ENCODE assay signal across 10 cellular contexts in genomic region chr3:15330031-15330596, GRCh38. TPM values are rescaled to one million over a fixed set of nuclear protein-coding genes. Genes with fewer than 3 reads are reported as not detected.
A peak's percentile ranks its signal among the peaks of the same experiment; 100 is the strongest.
DNase-seq lines count a peak whose midpoint lies in the region; ATAC-seq, FAIRE-seq and TF ChIP-seq lines count a peak whose summit lies in the region.
"Had no signal": no experiment of that assay in that cellular context is flagged by ENCODE, and none has a peak within 500 bp of the region (broad histone marks: within the 10 kb centered on the region; RNA-seq: fewer than 3 reads in every experiment).

No MANE protein-coding gene starts in this region.

- H3K9me3 ChIP-seq in skeletal muscle tissue (ENCODE audit: control insufficient read depth in 3 of 3, low read length in 3 of 3) (no peaks in the 10 kb centered on the region), HepG2 (ENCODE audit: low read length) (no peaks in the 10 kb centered on the region)

- no peak overlapping the region for H2AFZ ChIP-seq in HepG2 (ENCODE audit: low read length)

- no peaks in the 10 kb centered on the region for H3K36me3 Mint-ChIP-seq in glutamatergic neuron (ENCODE audit: unreplicated experiment)
- peaks cover 4% of the 10 kb centered on the region for H3K36me3 Mint-ChIP-seq in chondrocyte (ENCODE audit: low read depth)

- ATAC-seq in GM21390 (IDR thresholded peaks at IDR 0.05; ENCODE audit: unreplicated experiment) (no peak), HepG2 (no peak)
- ATAC-seq: HCT116 had no signal

- no peak for TF ChIP-seq POLR2A in GM12891 (IDR thresholded peaks at IDR 0.05; ENCODE audit: low read depth, low read length)
- TF ChIP-seq POLR2A in HepG2 (IDR thresholded peaks at IDR 0.05; ENCODE audit: insufficient read depth in 1 of 2, low read depth in 2 of 2, low read length in 2 of 2): no peak

- CTCF ChIA-PET in HepG2 (lab: Yijun Ruan, JAX; ENCODE audit: low intra/inter-chr PET ratio, low total read pairs): no interaction called here

- FAIRE-seq in GM12891 (lab: Jason Lieb, UNC) (no peak), HepG2 (lab: Jason Lieb, UNC) (no peak)

- BruUV-seq in HepG2 (replicated peaks; lab: Mats Ljungman, UMichigan): no TSS peak

- H3K4me3 Mint-ChIP-seq in glutamatergic neuron (ENCODE audit: unreplicated experiment) (peak overlapping the region; percentile 99), chondrocyte (ENCODE audit: unreplicated experiment) (no peak overlapping the region)

- H3K27ac Mint-ChIP-seq in glutamatergic neuron (ENCODE audit: unreplicated experiment) (no peak overlapping the region), chondrocyte (ENCODE audit: unreplicated experiment) (no peak overlapping the region)

- H3K9ac ChIP-seq in skeletal muscle tissue (ENCODE audit: low read depth in 1 of 3, low read length in 3 of 3) (peak overlapping the region; percentile 17 to 91 (median 27)), HepG2 (ENCODE audit: insufficient read depth, low read depth, low read length) (no peak overlapping the region)

- in situ Hi-C loops in HepG2 (cut with HindIII; ENCODE audit: extremely low pct_ligation_motif_present, low pct_unique_long_range_greater_than_20kb): no loop called here

- no peaks in the 10 kb centered on the region for H3K27me3 ChIP-seq in skeletal muscle tissue (ENCODE audit: control insufficient read depth in 3 of 3, insufficient read depth in 3 of 3, low read length in 3 of 3)
- peaks cover 8 to 40% of the 10 kb centered on the region in 2 experiments; a peak in 4 of 5 replicates for H3K27me3 ChIP-seq in HepG2 (ENCODE audit: control insufficient read depth in 1 of 2, insufficient read depth in 2 of 2, low read length in 2 of 2)

- H3K4me3 ChIP-seq in skeletal muscle tissue (ENCODE audit: low read length in 3 of 3) (peak overlapping the region in 2 of 3 donors; percentile 22 to 89), HepG2 (replicated peaks in 1 of 3; ENCODE audit: insufficient read depth in 1 of 3, low read depth in 2 of 3, low read length in 3 of 3) (no peak overlapping the region)

- POLR2A ChIA-PET in HepG2 (lab: Yijun Ruan, JAX): no interaction called here

- H3K4me1 Mint-ChIP-seq in glutamatergic neuron (ENCODE audit: low read depth, unreplicated experiment) (peaks cover 47% of the 10 kb centered on the region), chondrocyte (ENCODE audit: low read depth) (peaks cover 54% of the 10 kb centered on the region)

- TF ChIP-seq CTCF in glutamatergic neuron (IDR thresholded peaks at IDR 0.05; ENCODE audit: partially characterized antibody, unreplicated experiment): no peak
- TF ChIP-seq CTCF in chondrocyte (IDR thresholded peaks at IDR 0.05): no peak
- TF ChIP-seq CTCF in HepG2 (CRISPR knock-in tag; IDR thresholded peaks at IDR 0.05): no peak

- H3K27ac ChIP-seq in skeletal muscle tissue (ENCODE audit: low read depth, low read length): peak overlapping the region; percentile 86
- H3K27ac ChIP-seq in HepG2 (ENCODE audit: extremely low read length, insufficient read depth, low read length): no peak overlapping the region

- no peak for TF ChIP-seq EP300 in HepG2 (IDR thresholded peaks at IDR 0.05; ENCODE audit: low read depth in 2 of 2, low read length in 2 of 2)
- TF ChIP-seq EP300 in HepG2 (CRISPR knock-in tag; IDR thresholded peaks at IDR 0.05; ENCODE audit: borderline replicate concordance): no peak

- no peak overlapping the region for H3K4me2 ChIP-seq in HepG2 (ENCODE audit: low read depth, low read length)

- H3K27me3 Mint-ChIP-seq in glutamatergic neuron (ENCODE audit: unreplicated experiment) (peaks cover 6% of the 10 kb centered on the region), chondrocyte (ENCODE audit: low read depth) (no peaks in the 10 kb centered on the region)

- no peak for DNase-seq in GM12891 (ENCODE audit: insufficient read length, low spot score)
- DNase-seq in SIG-M5 treated with dmso at 0.1 percent for 504 hours (lab: John Stamatoyannopoulos, UW; ENCODE audit: unreplicated experiment): peak; percentile 76
- DNase-seq in glutamatergic neuron: no peak
- DNase-seq in chondrocyte (ENCODE audit: low spot score): no peak
- DNase-seq in HepG2 (ENCODE audit: low spot score): no peak
- DNase-seq in D341Med (ENCODE audit: low spot score): no peak
- DNase-seq: T-helper 9 cell had no signal

- TF ChIP-seq RAD21 in HepG2 (CRISPR knock-in tag; IDR thresholded peaks at IDR 0.05): no peak

- no peaks in the 10 kb centered on the region for H3K79me2 ChIP-seq in HepG2 (ENCODE audit: insufficient read depth, low read length)

- peaks cover 8% of the 10 kb centered on the region for H3K9me3 Mint-ChIP-seq in glutamatergic neuron (ENCODE audit: unreplicated experiment)
- no peaks in the 10 kb centered on the region for H3K9me3 Mint-ChIP-seq in chondrocyte (ENCODE audit: low read depth)

- intact Hi-C loops in HepG2 (cut with micrococcal nuclease; ENCODE audit: unreplicated experiment): loop anchor here (5.0 kb wide), 1 partner anchor 63 kb away; no protein-coding TSS in a partner anchor

- H4K20me1 ChIP-seq in HepG2 (ENCODE audit: insufficient read depth, low read length): no peaks in the 10 kb centered on the region

- H3K4me1 ChIP-seq in skeletal muscle tissue (ENCODE audit: control insufficient read depth in 3 of 3, insufficient read depth in 3 of 3, low read length in 3 of 3): peaks cover 57 to 68% (median 63%) of the 10 kb centered on the region in 3 donors
- H3K4me1 ChIP-seq in HepG2 (ENCODE audit: insufficient read depth, low read length): peaks cover 10% of the 10 kb centered on the region

- H3K36me3 ChIP-seq in skeletal muscle tissue (ENCODE audit: control insufficient read depth in 3 of 3, insufficient read depth in 3 of 3, low read length in 3 of 3): peaks cover 0 to 3% (median 0%) of the 10 kb centered on the region in 3 donors
- no peaks in the 10 kb centered on the region for H3K36me3 ChIP-seq in HepG2 (replicated peaks in 1 of 2; ENCODE audit: control insufficient read depth in 1 of 2, insufficient read depth in 2 of 2, low read length in 2 of 2)

- WGBS in HepG2 (ENCODE audit: low lambda C conversion rate): 72% methylated on average over 10 of the region's 10 CpGs

TF ChIP-seq in GM12891, 5 proteins besides CTCF, POLR2A, EP300 and RAD21:
- peak; percentile 62 for TF ChIP-seq SPI1 (IDR thresholded peaks at IDR 0.05; ENCODE audit: low read depth, low read length)
- TF ChIP-seq PAX5 (IDR thresholded peaks at IDR 0.05; ENCODE audit: insufficient read depth, low read length, severe bottlenecking): no peak
- TF ChIP-seq POU2F2 (IDR thresholded peaks at IDR 0.05; ENCODE audit: low read depth, low read length): no peak
- no peak for TF ChIP-seq TAF1 (IDR thresholded peaks at IDR 0.05; ENCODE audit: low read depth, low read length)
- TF ChIP-seq POLR2AphosphoS5 (IDR thresholded peaks at IDR 0.05; ENCODE audit: low read depth, low read length): no peak
TF ChIP-seq in GM12891: peak in this region for 1.

TF ChIP-seq in HepG2, 621 proteins besides CTCF, POLR2A, EP300 and RAD21 (continues in another document):
- TF ChIP-seq ZNF879 (CRISPR knock-in tag; IDR thresholded peaks at IDR 0.05) (no peak), ZXDC (CRISPR knock-in tag; IDR thresholded peaks at IDR 0.05) (no peak), TBP (CRISPR knock-in tag; IDR thresholded peaks at IDR 0.05) (no peak)

RNA-seq across cellular contexts. Expression of gene SH3BP5, which starts 2.3 kb away (rescaled TPM):
- 14.1 TPM for polyA plus RNA-seq in GM12891 (2012; ENCODE audit: low read depth, missing spikeins)
- total RNA-seq in glutamatergic neuron (ENCODE audit: unreplicated experiment): 25.3 TPM
- total RNA-seq in skeletal muscle tissue: 24.0 TPM
- total RNA-seq in chondrocyte: 12.2 to 13.5 TPM (median 13.3 TPM) in 3 replicates
- 0.09 TPM in 1 of 2 replicates, not detected in the other for total RNA-seq in HepG2 (2016; rRNA removed; fragmentation: Illumina TruSeq; extraction: Trizol)
- total RNA-seq in HepG2 (2016; cell fraction: cytosol; rRNA removed; fragmentation: Illumina TruSeq; extraction: Trizol; ENCODE audit: low read depth): not detected in 2 replicates
- 0.06 TPM in 1 of 2 replicates, not detected in the other for total RNA-seq in HepG2 (2016; cell fraction: insoluble cytoplasmic fraction; rRNA removed; fragmentation: Illumina TruSeq; extraction: Trizol)
- not detected in 2 replicates for total RNA-seq in HepG2 (2016; cell fraction: membrane; rRNA removed; fragmentation: Illumina TruSeq; extraction: Trizol)
- not detected in 2 replicates for total RNA-seq in HepG2 (2016; cell fraction: nucleus; rRNA removed; fragmentation: Illumina TruSeq; extraction: Trizol)
- polyA plus RNA-seq in HepG2 (2011; rRNA removed): 0.09 and 0.16 TPM in 2 replicates
- 0.05 and 0.09 TPM in 2 replicates for polyA plus RNA-seq in HepG2 (2011; cell fraction: cytosol; rRNA removed)
- 0.26 TPM in 1 of 2 replicates, not detected in the other for polyA plus RNA-seq in HepG2 (2011; cell fraction: nucleus; rRNA removed)
- 0.11 TPM in 1 of 2 replicates, not detected in the other for polyA plus RNA-seq in HepG2 (2012)
- not detected in 2 replicates for polyA plus RNA-seq in HepG2 (2016; cell fraction: cytosol; fragmentation: Illumina TruSeq; extraction: Trizol; ENCODE audit: low read depth)
- polyA plus RNA-seq in HepG2 (2016; cell fraction: insoluble cytoplasmic fraction; fragmentation: Illumina TruSeq; extraction: Trizol; ENCODE audit: low read depth): 0.25 TPM in 1 of 2 replicates, not detected in the other
- not detected in 2 replicates for polyA plus RNA-seq in HepG2 (2016; cell fraction: membrane; fragmentation: Illumina TruSeq; extraction: Trizol; ENCODE audit: low read depth)
- not detected in 2 replicates for polyA plus RNA-seq in HepG2 (2016; cell fraction: nucleus; fragmentation: Illumina TruSeq; extraction: Trizol; ENCODE audit: insufficient read depth, low read depth)
- 0.18 and 30.8 TPM in 2 replicates for polyA minus RNA-seq in HepG2 (2011; rRNA and poly(A)+ RNA removed; ENCODE audit: low replicate concordance)
- polyA minus RNA-seq in HepG2 (2011; cell fraction: cytosol; rRNA and poly(A)+ RNA removed): not detected in 2 replicates
- 0.52 TPM in 1 of 2 replicates, not detected in the other for polyA minus RNA-seq in HepG2 (2011; cell fraction: nucleus; rRNA and poly(A)+ RNA removed)

Comparison
In these comparisons a context has a peak if more than half of its experiments do, and no peak if none do; other contexts are left out.
1. H3K4me3 ChIP-seq: peak in skeletal muscle tissue (2 of 3); none in HepG2 (0 of 3).
2. RNA of gene SH3BP5, which starts 2.3 kb away (total RNA-seq): 25.3 TPM in glutamatergic neuron (single experiment), 24.0 TPM in skeletal muscle tissue (single experiment) and 12.2 to 13.5 TPM in chondrocyte; 0.06 to 0.09 TPM in HepG2; every median in the first group is over 10 times any median in the second.